23 cellular contexts compared by ENCODE assay signal in the genomic region with DNA sequence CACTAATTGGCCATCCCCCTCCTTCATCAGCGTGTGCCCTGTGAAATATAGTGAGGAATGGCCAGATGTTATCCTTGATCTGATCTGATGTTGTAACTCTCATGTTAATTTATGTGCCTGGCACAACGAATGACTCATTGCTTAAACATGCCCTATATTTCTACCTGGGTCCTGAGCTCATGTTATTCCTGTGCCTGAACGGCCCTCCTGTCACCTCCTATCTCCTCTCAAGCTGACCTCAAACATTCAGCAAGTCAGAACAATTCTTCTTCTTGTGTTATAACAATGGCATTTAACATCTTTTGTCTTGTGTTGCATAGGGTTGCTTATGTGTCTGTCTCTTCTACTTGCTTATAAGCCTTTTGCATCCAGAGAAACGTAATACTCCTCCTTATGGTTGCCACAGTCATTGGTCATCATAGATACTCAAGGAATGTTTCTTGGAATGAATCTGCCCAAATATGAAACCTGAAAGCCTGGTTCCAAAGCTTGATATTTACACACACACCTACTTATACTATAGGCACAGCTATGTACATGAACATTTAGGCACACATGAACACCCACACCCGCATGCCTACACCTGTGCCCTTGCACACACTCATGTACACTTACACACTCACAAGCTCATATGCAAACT.
A peak's percentile ranks its signal among the peaks of the same experiment; 100 is the strongest.
DNase-seq lines count a peak whose midpoint lies in the region; ATAC-seq, FAIRE-seq and TF ChIP-seq lines count a peak whose summit lies in the region.
"Had no signal": no experiment of that assay in that cellular context is flagged by ENCODE, and none has a peak within 500 bp of the region (broad histone marks: within the 10 kb centered on the region; RNA-seq: fewer than 3 reads in every experiment).

No MANE protein-coding gene starts in this region.

- H3K27me3 ChIP-seq in foreskin keratinocyte (peaks cover 6% of the 10 kb centered on the region), upper lobe of right lung (no peaks in the 10 kb centered on the region)
- H3K27me3 ChIP-seq: right lobe of liver, SJCRH30 had no signal

- DNase-seq in ELR (ENCODE audit: low read depth) (peak; percentile 8), RCC 7860 (ENCODE audit: low spot score) (peak; percentile 5), foreskin keratinocyte (peak; percentile 94 to 98), upper lobe of right lung (no peak), H4 (ENCODE audit: low spot score) (no peak)
- DNase-seq: activated CD4-positive, alpha-beta T cell treated with anti-CD3 and anti-CD28 coated beads, Interleukin-2, amount 50 U/mL, for 1 hour; activated naive CD8-positive, alpha-beta T cell treated with anti-CD3 and anti-CD28 coated beads, Interleukin-2, amount 10 ng/mL, durations not matched to agents 7 days and 5 days; caudate nucleus; effector CD8-positive, alpha-beta T cell; foreskin melanocyte; immature natural killer cell; NCI-H1436; NCI-H2227 treated with DMSO at 0.1 percent for 48 hours; right lobe of liver; SJCRH30; stimulated activated CD4-positive, alpha-beta T cell treated with anti-CD3 and anti-CD28 coated beads, Interleukin-1b, Interleukin-23, amount 100 ng/mL, for 48 hours; substantia nigra had no signal

- H3K9me3 ChIP-seq in upper lobe of right lung, result no peaks in the 10 kb centered on the region
- H3K9me3 ChIP-seq: right lobe of liver, SJCRH30 had no signal

- ATAC-seq in foreskin keratinocyte (peak; percentile 93), upper lobe of right lung (peak; percentile 23), HG03159 (IDR thresholded peaks at IDR 0.05; ENCODE audit: unreplicated experiment) (no peak), GM18909 (IDR thresholded peaks at IDR 0.05; ENCODE audit: poor library complexity, unreplicated experiment) (no peak)
- ATAC-seq: GM12878 had no signal

- FAIRE-seq in RCC 7860 (lab: Jason Lieb, UNC), result no peak
- FAIRE-seq: GM12878, TTC549 had no signal

- no peaks in the 10 kb centered on the region for H3K36me3 ChIP-seq in upper lobe of right lung
- H3K36me3 ChIP-seq: right lobe of liver, SJCRH30 had no signal

- H3K4me3 ChIP-seq in upper lobe of right lung, result no peak overlapping the region
- H3K4me3 ChIP-seq: GM12878, right lobe of liver, SJCRH30 had no signal

- H3K4me1 ChIP-seq in foreskin keratinocyte (peaks cover 18% of the 10 kb centered on the region), upper lobe of right lung (no peaks in the 10 kb centered on the region)
- H3K4me1 ChIP-seq: SJCRH30 had no signal

- intact Hi-C loops in upper lobe of right lung (cut with DNase I), result no loop called here

- H3K27ac ChIP-seq in foreskin keratinocyte (no peak overlapping the region), upper lobe of right lung (no peak overlapping the region)
- H3K27ac ChIP-seq: C4-2B, KMS-11, right lobe of liver, SJCRH30 had no signal

- TF ChIP-seq CTCF in foreskin keratinocyte (conservative IDR thresholded peaks at IDR 0.05) (no peak), upper lobe of right lung (IDR thresholded peaks at IDR 0.05) (no peak)

Comparison
In these comparisons a context has a peak if more than half of its experiments do, and no peak if none do; other contexts are left out.
1. DNase-seq: peak in ELR (single experiment), RCC 7860 (single experiment) and foreskin keratinocyte (2 of 2); none in upper lobe of right lung (single experiment) and H4 (single experiment).
2. ATAC-seq: peak in foreskin keratinocyte (single experiment) and upper lobe of right lung (single experiment); none in HG03159 (single experiment) and GM18909 (single experiment).